24 cellular contexts compared by ENCODE assay signal in the genomic region with DNA sequence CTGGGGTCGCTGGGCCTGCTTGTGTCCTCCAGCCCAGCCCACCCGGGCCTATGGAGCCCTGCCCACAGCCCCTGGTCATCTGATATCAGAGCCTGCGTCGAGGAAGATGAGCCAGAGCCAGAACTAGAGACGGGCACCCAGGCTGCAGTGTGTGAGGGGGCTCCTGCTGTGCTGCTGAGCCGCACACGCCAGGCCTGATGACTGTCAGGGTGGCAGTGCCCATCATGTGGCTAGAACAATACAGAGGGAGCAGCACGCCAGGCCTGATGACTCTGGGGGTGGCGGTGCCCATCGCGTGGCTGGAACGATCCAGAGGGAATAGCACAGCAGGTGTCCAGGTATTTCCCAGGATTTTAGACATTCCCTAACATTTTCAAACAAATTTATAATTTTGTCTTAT. TPM values are rescaled to one million over a fixed set of nuclear protein-coding genes. Genes with fewer than 3 reads are reported as not detected.
"Had no signal": no experiment of that assay in that cellular context is flagged by ENCODE, and none has a peak within 500 bp of the region (broad histone marks: within the 10 kb centered on the region; RNA-seq: fewer than 3 reads in every experiment).

No MANE protein-coding gene starts in this region.

- H3K9me3 Mint-ChIP-seq: IgD-negative memory B cell had no signal

- H3K27ac Mint-ChIP-seq: IgD-negative memory B cell had no signal

- H3K4me1 Mint-ChIP-seq: IgD-negative memory B cell had no signal

- H3K27me3 ChIP-seq: SJCRH30 had no signal

- H3K36me3 Mint-ChIP-seq: IgD-negative memory B cell had no signal

- ATAC-seq: K562, SK-N-SH treated with all-trans-retinoic acid at 6 μM for 48 hours had no signal

- H3K27ac ChIP-seq: KMS-11, SJCRH30 had no signal

- FAIRE-seq: K562, RCC 7860 had no signal

- H3K4me2 ChIP-seq: KMS-11 had no signal

- H3K4me3 Mint-ChIP-seq: IgD-negative memory B cell had no signal

- H3K9me3 ChIP-seq: SJCRH30 had no signal

- DNase-seq: Kasumi-1, MM.1S, NCI-H1092 treated with DMSO at 0.1 percent for 48 hours, NCI-H1436, NCI-H187, NCI-H2029, NCI-H2081 treated with DMSO at 0.1 percent for 48 hours, NCI-H2171, NCI-H226, NCI-H446, NCI-H510A, NCI-H524 treated with DMSO at 0.1 percent for 48 hours, NCI-H69, NCI-H774, RPMI8226, SHP77 treated with DMSO at 0.1 percent for 48 hours, SJCRH30 had no signal

- H3K36me3 ChIP-seq: SJCRH30 had no signal

- H3K4me3 ChIP-seq: K562, SJCRH30 had no signal

RNA-seq across cellular contexts. Expression of a gene that starts 9.2 kb away (rescaled TPM):
- total RNA-seq: HT1080, K562, M059J, SJCRH30 had no signal
